1 cellular context compared by ENCODE assay signal in genomic region chr12:53383258-53383657, GRCh38.
TF ChIP-seq lines count a peak whose summit lies in the region.

No MANE protein-coding gene starts in this region.

TF ChIP-seq in GM23338, 12 proteins besides CTCF, POLR2A, EP300 and RAD21 (continued from another document):
- no peak for TF ChIP-seq ZNF462 (CRISPR knock-in tag; IDR thresholded peaks at IDR 0.05)
- no peak for TF ChIP-seq STAT1 (IDR thresholded peaks at IDR 0.05; ENCODE audit: unreplicated experiment)
- no peak for TF ChIP-seq EZH2 (IDR thresholded peaks at IDR 0.05; ENCODE audit: low read depth, unreplicated experiment)
- TF ChIP-seq ZNF114 (CRISPR knock-in tag; IDR thresholded peaks at IDR 0.05): no peak
- no peak for TF ChIP-seq ZNF331 (CRISPR knock-in tag; IDR thresholded peaks at IDR 0.05; ENCODE audit: low read depth)
- no peak for TF ChIP-seq ETS1 (IDR thresholded peaks at IDR 0.05)
- TF ChIP-seq NANOG (IDR thresholded peaks at IDR 0.05; ENCODE audit: borderline replicate concordance): no peak
- no peak for TF ChIP-seq POLR2AphosphoS5 (IDR thresholded peaks at IDR 0.05; ENCODE audit: low read depth)
- TF ChIP-seq CREB1 (CRISPR knock-in tag; IDR thresholded peaks at IDR 0.05; ENCODE audit: low read depth): no peak
